In the genomic region with DNA sequence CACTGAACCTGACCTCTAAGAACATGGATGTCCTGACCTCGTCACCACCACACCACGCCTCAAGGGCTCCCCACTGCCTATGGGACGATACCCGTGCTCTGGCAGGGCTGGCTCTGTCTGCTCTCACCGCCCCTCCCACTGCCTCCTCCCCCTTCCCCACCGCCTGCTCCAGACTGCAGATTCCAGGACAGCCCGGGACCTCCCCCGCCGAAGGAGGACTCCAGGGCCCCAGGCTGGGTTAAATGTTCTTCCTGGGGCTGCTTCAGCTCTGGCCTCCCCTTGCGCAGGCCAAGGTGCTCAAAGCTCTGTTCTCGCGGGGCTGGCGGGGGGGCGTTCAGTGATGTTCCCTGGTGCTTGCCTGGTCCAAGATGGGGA, we compare ENCODE assay signal across 8 cellular contexts.
DNase-seq lines count a peak whose midpoint lies in the region; ATAC-seq, FAIRE-seq and TF ChIP-seq lines count a peak whose summit lies in the region.

No MANE protein-coding gene starts in this region.

- peak overlapping the region; percentile 26 for H3K27ac ChIP-seq in substantia nigra (ENCODE audit: low read depth, low read length, poor library complexity, severe bottlenecking)

- H3K27ac Mint-ChIP-seq in activated naive CD8-positive, alpha-beta T cell treated with anti-CD3 and anti-CD28 coated beads, Interleukin-2, amount 50 U/mL, for 24 hours = no peak overlapping the region

- no peaks in the 10 kb centered on the region for H3K36me3 Mint-ChIP-seq in activated naive CD8-positive, alpha-beta T cell treated with anti-CD3 and anti-CD28 coated beads, Interleukin-2, amount 50 U/mL, for 24 hours (ENCODE audit: low read depth)

- peak overlapping the region; percentile 67 for H3K4me3 Mint-ChIP-seq in activated naive CD8-positive, alpha-beta T cell treated with anti-CD3 and anti-CD28 coated beads, Interleukin-2, amount 50 U/mL, for 24 hours

- TF ChIP-seq CTCF in GM12864 (IDR thresholded peaks at IDR 0.05; ENCODE audit: low read depth, low read length, missing control alignments) = no peak

- peaks cover 26% of the 10 kb centered on the region for H3K4me1 Mint-ChIP-seq in activated naive CD8-positive, alpha-beta T cell treated with anti-CD3 and anti-CD28 coated beads, Interleukin-2, amount 50 U/mL, for 24 hours

- no peaks in the 10 kb centered on the region for H3K9me3 Mint-ChIP-seq in activated naive CD8-positive, alpha-beta T cell treated with anti-CD3 and anti-CD28 coated beads, Interleukin-2, amount 50 U/mL, for 24 hours

- peak; percentile 26 for ATAC-seq in activated naive CD8-positive, alpha-beta T cell treated with anti-CD3 and anti-CD28 coated beads, Interleukin-2, amount 50 U/mL, for 24 hours

- peaks cover 42% of the 10 kb centered on the region for H3K27me3 Mint-ChIP-seq in activated naive CD8-positive, alpha-beta T cell treated with anti-CD3 and anti-CD28 coated beads, Interleukin-2, amount 50 U/mL, for 24 hours

- peak; percentile 90 for FAIRE-seq in HTR-8/SVneo (lab: Jason Lieb, UNC)
- no peak for FAIRE-seq in RCC 7860 (lab: Jason Lieb, UNC)

- no peak for DNase-seq in GM12864 (ENCODE audit: low read depth)
- no peak for DNase-seq in HTR-8/SVneo (ENCODE audit: insufficient read length, low spot score)
- DNase-seq in activated naive CD8-positive, alpha-beta T cell treated with anti-CD3 and anti-CD28 coated beads, Interleukin-2, amount 50 U/mL, for 24 hours = no peak
- peak; percentile 83 for DNase-seq in iPS-NIHi7 (ENCODE audit: extremely low spot score)
- DNase-seq in substantia nigra (lab: John Stamatoyannopoulos, UW) = no peak
- DNase-seq in RCC 7860 (ENCODE audit: low spot score) = no peak
- no peak for DNase-seq in MV-4-11 (lab: John Stamatoyannopoulos, UW)
- no peak for DNase-seq in NK-92 treated with Interleukin-12 subunit alpha and Interleukin-12 subunit beta, amount 100 ng/mL, for 24 hours (lab: John Stamatoyannopoulos, UW)

- H3K4me3 ChIP-seq in GM12864 (ENCODE audit: low read depth, low read length) = peak overlapping the region; percentile 30
